ENCODE assay signal across 1 cellular context in genomic region chr10:131921191-131921590, GRCh38.
A peak's percentile ranks its signal among the peaks of the same experiment; 100 is the strongest.
TF ChIP-seq lines count a peak whose summit lies in the region.

No MANE protein-coding gene starts in this region.

TF ChIP-seq in GM12878, 131 proteins besides CTCF, POLR2A, EP300 and RAD21 (continued from another document):
- TF ChIP-seq ATF3 (IDR thresholded peaks at IDR 0.05; ENCODE audit: borderline replicate concordance, extremely low read depth, low read depth, low read length) (no peak), CREM (IDR thresholded peaks at IDR 0.05; ENCODE audit: low read depth) (peak; percentile 78), BHLHE40 (IDR thresholded peaks at IDR 0.05; ENCODE audit: borderline replicate concordance in 1 of 2, low read depth in 2 of 2, low read length in 1 of 2) (peak in 1 of 2 experiments; percentile 33; a peak in 1 of 4 replicates), E2F4 (IDR thresholded peaks at IDR 0.05; ENCODE audit: low read depth, low read length) (no peak), PKNOX1 (IDR thresholded peaks at IDR 0.05) (peak; percentile 16; the same call in 1 of the 2 replicates), CBFB (IDR thresholded peaks at IDR 0.05; ENCODE audit: low read depth) (0 out of 2 replicates have a peak, but pooled peaks have one; percentile 29), HDAC2 (IDR thresholded peaks at IDR 0.05) (no peak), JUND (IDR thresholded peaks at IDR 0.05; ENCODE audit: low read depth, low read length) (no peak)
